Comparison of ENCODE assay signal across 20 cellular contexts in genomic region chrY:24098997-24099396, GRCh38. TPM values are rescaled to one million over a fixed set of nuclear protein-coding genes. Genes with fewer than 3 reads are reported as not detected.
"Had no signal": no experiment of that assay in that cellular context is flagged by ENCODE, and none has a peak within 500 bp of the region (broad histone marks: within the 10 kb centered on the region; RNA-seq: fewer than 3 reads in every experiment).

No MANE protein-coding gene starts in this region.

RNA-seq across cellular contexts. Expression of gene CDY1B, which starts 51.2 kb away (rescaled TPM):
- total RNA-seq: activated naive CD4-positive, alpha-beta T cell treated with anti-CD3 and anti-CD28 coated beads for 36 hours; activated naive CD4-positive, alpha-beta T cell treated with anti-CD3 and anti-CD28 coated beads, Interleukin-2, amount 50 U/mL, for 72 hours; activated naive CD8-positive, alpha-beta T cell treated with anti-CD3 and anti-CD28 coated beads for 36 hours; activated naive CD8-positive, alpha-beta T cell treated with anti-CD3 and anti-CD28 coated beads, Interleukin-2, amount 10 ng/mL, durations not matched to agents 7 days and 5 days; activated T-cell treated with anti-CD3 and anti-CD28 coated beads, Interleukin-2, amount 50 U/mL, for 4 hours; activated T-cell treated with anti-CD3 and anti-CD28 coated beads, Interleukin-2, amount 50 U/mL, for 72 hours; activated T-helper 1 cell treated with anti-CD3 and anti-CD28 coated beads, Interleukin-12 subunit alpha, Interleukin-12 subunit beta, Interleukin-2, Interleukin-4 antibody, amounts not matched to agents 30 ng/mL and 10 ng/mL and 1 ng/mL, durations not matched to agents 14 hours and 24 hours and 36 hours; activated T-helper 17 cell treated with anti-CD3 and anti-CD28 coated beads, Interleukin-2, amount 50 U/mL, for 72 hours; activated T-helper 2 cell treated with anti-CD3 and anti-CD28 coated beads, Interferon-gamma antibody, Interleukin-2, Interleukin-4, amounts not matched to agents 10 μg/mL and 5 μg/mL and 100 μg/mL, durations not matched to agents 14 hours and 24 hours and 36 hours; adrenal gland; aorta; ascending aorta; astrocyte; body of pancreas; breast epithelium; bronchial epithelial cell; cardiac muscle cell; cardiac septum; cerebellum; chondrocyte had no signal
